Comparison of ENCODE assay signal across 8 cellular contexts in genomic region chr6:44221961-44222335, GRCh38. TPM values are rescaled to one million over a fixed set of nuclear protein-coding genes. Genes with fewer than 3 reads are reported as not detected.
DNase-seq lines count a peak whose midpoint lies in the region; ATAC-seq, FAIRE-seq and TF ChIP-seq lines count a peak whose summit lies in the region.

No MANE protein-coding gene starts in this region.

- WGBS in ovary, 3 donors: 73 to 89% (median 78%) methylated on average over 2 of the region's 2 CpGs

- no peak for ATAC-seq in HG02885 (IDR thresholded peaks at IDR 0.05; ENCODE audit: poor library complexity, unreplicated experiment)

- H3K4me3 ChIP-seq in BLaER1: no peak overlapping the region
- H3K4me3 ChIP-seq in MM.1S (ENCODE audit: low read length): no peak overlapping the region
- peak overlapping the region in 8 of 59 donors; percentile 2 to 81 (median 18) for H3K4me3 ChIP-seq in dorsolateral prefrontal cortex
- no peak overlapping the region for H3K4me3 ChIP-seq in ovary

- H3K79me2 ChIP-seq in MM.1S (ENCODE audit: low read length): peaks cover 37% of the 10 kb centered on the region

- peaks cover 28% of the 10 kb centered on the region for H3F3A ChIP-seq in MM.1S (ENCODE audit: insufficient read depth, low read length)

- intact Hi-C loops in dorsolateral prefrontal cortex (cut with DNase I): loop anchor here in 1 of 2 donors (1.0 to 10.0 kb wide), 2 partner anchors 50 to 447 kb away; partner anchors contain the start of gene VEGFA
- intact Hi-C loops in ovary (cut with DNase I): loop anchor here in 1 of 4 donors (2.0 kb wide), 1 partner anchor 15 kb away; no protein-coding TSS in a partner anchor

- TF ChIP-seq POLR2A in ovary (IDR thresholded peaks at IDR 0.05): no peak
- no peak for TF ChIP-seq POLR2A in H54 (IDR thresholded peaks at IDR 0.05; ENCODE audit: low read depth, low read length)

- FAIRE-seq in H54 (lab: Jason Lieb, UNC): no peak

- H3K27ac ChIP-seq in BLaER1: no peak overlapping the region
- H3K27ac ChIP-seq in MM.1S (ENCODE audit: low read length): no peak overlapping the region
- H3K27ac ChIP-seq in dorsolateral prefrontal cortex: peak overlapping the region in 54 of 59 donors; percentile 29 to 97 (median 74)
- peak overlapping the region; percentile 60 to 72 for H3K27ac ChIP-seq in ovary

- H2AFZ ChIP-seq in MM.1S (ENCODE audit: low read length): no peak overlapping the region

- H4K20me1 ChIP-seq in BLaER1 (peaks cover 27% of the 10 kb centered on the region), MM.1S (ENCODE audit: insufficient read depth, low read length) (no peaks in the 10 kb centered on the region)

- H3K4me1 ChIP-seq in BLaER1 (peaks cover 79% of the 10 kb centered on the region), MM.1S (ENCODE audit: low read length) (peaks cover 36% of the 10 kb centered on the region), ovary (ENCODE audit: insufficient read depth) (peaks cover 34% of the 10 kb centered on the region)

- TF ChIP-seq CTCF in MM.1S (IDR thresholded peaks at IDR 0.05; ENCODE audit: low read length) (no peak), dorsolateral prefrontal cortex (IDR thresholded peaks at IDR 0.05 in 54 of 56, conservative IDR thresholded peaks at IDR 0.05 in 2 of 56; ENCODE audit: low read depth in 1 of 56, partially characterized antibody in 56 of 56) (no peak), ovary (IDR thresholded peaks at IDR 0.05) (no peak)

- no peak for DNase-seq in MM.1S
- no peak for DNase-seq in dorsolateral prefrontal cortex
- no peak for DNase-seq in ovary
- no peak for DNase-seq in NCI-H1436 (lab: John Stamatoyannopoulos, UW)
- no peak for DNase-seq in H54 (ENCODE audit: insufficient read length, low spot score)
- no peak for DNase-seq in GDM1 (lab: John Stamatoyannopoulos, UW)

- no peaks in the 10 kb centered on the region for H3K9me3 ChIP-seq in BLaER1
- no peaks in the 10 kb centered on the region for H3K9me3 ChIP-seq in MM.1S (replicated peaks; ENCODE audit: insufficient read depth, low read length)
- H3K9me3 ChIP-seq in ovary: no peaks in the 10 kb centered on the region

- no peak for TF ChIP-seq EP300 in ovary (IDR thresholded peaks at IDR 0.05)

- peak overlapping the region; percentile 54 for H3K4me2 ChIP-seq in BLaER1
- peak overlapping the region; percentile 21; the same call in 1 of the 2 replicates for H3K4me2 ChIP-seq in MM.1S (ENCODE audit: low read depth, low read length)

- H3K27me3 ChIP-seq in BLaER1 (no peaks in the 10 kb centered on the region), MM.1S (replicated peaks; ENCODE audit: insufficient read depth, low read length) (no peaks in the 10 kb centered on the region), dorsolateral prefrontal cortex (no peaks in the 10 kb centered on the region), ovary (no peaks in the 10 kb centered on the region)

- no peak overlapping the region for H3K9ac ChIP-seq in BLaER1
- H3K9ac ChIP-seq in MM.1S (ENCODE audit: low read length): no peak overlapping the region

- no peaks in the 10 kb centered on the region for H3K9me2 ChIP-seq in MM.1S (replicated peaks; ENCODE audit: insufficient read depth, low read length)

- H3K36me3 ChIP-seq in BLaER1: no peaks in the 10 kb centered on the region
- H3K36me3 ChIP-seq in MM.1S (replicated peaks; ENCODE audit: insufficient read depth, low read length): no peaks in the 10 kb centered on the region
- no peaks in the 10 kb centered on the region for H3K36me3 ChIP-seq in ovary

RNA-seq across cellular contexts. Expression of gene SLC29A1, which starts 1.4 kb away (rescaled TPM):
- total RNA-seq in dorsolateral prefrontal cortex: 10 to 100 TPM; 22.4 to 79.8 (median 47.2) TPM
- total RNA-seq in ovary: 10 to 100 TPM; 11.2 to 35.4 (median 30.2) TPM
- 10 to 100 TPM; 24.8 to 54.0 TPM for polyA plus RNA-seq in ovary

RNA-seq across cellular contexts. Expression of gene MYMX, which starts 5.2 kb away (rescaled TPM):
- total RNA-seq in dorsolateral prefrontal cortex (not detected), ovary (under 1 TPM in 2 of 7 donors, not detected in 5; 0.43 to 0.50 TPM)
- polyA plus RNA-seq in ovary: under 1 TPM; 0.40 to 0.42 TPM

RNA-seq across cellular contexts. Expression of gene HSP90AB1, which starts 25.0 kb away (rescaled TPM):
- total RNA-seq in dorsolateral prefrontal cortex (1,000 to 10,000 TPM in 53 of 120 experiments, 100 to 1,000 TPM in 67; 482 to 1,543 (median 963) TPM), ovary (1,000 to 10,000 TPM in 6 of 7 donors, 100 to 1,000 TPM in 1; 820 to 1,796 (median 1,051) TPM)
- 1,000 to 10,000 TPM in 1 of 2 donors, 100 to 1,000 TPM in 1; 972 to 1,905 TPM for polyA plus RNA-seq in ovary

RNA-seq across cellular contexts. Expression of gene SLC35B2, which starts 35.4 kb away (rescaled TPM):
- total RNA-seq in dorsolateral prefrontal cortex (10 to 100 TPM in 119 of 120 experiments, 1 to 10 TPM in 1; 9.6 to 55.6 (median 23.9) TPM), ovary (10 to 100 TPM; 19.7 to 41.0 (median 29.7) TPM)
- polyA plus RNA-seq in ovary: 10 to 100 TPM; 21.0 to 23.9 TPM

RNA-seq across cellular contexts. Expression of gene NFKBIE, which starts 43.4 kb away (rescaled TPM):
- total RNA-seq in dorsolateral prefrontal cortex: 10 to 100 TPM in 13 of 120 experiments, 1 to 10 TPM in 107; 2.9 to 14.4 (median 7.5) TPM
- total RNA-seq in ovary: 10 to 100 TPM in 2 of 7 donors, 1 to 10 TPM in 5; 2.8 to 93.6 (median 4.9) TPM
- polyA plus RNA-seq in ovary: 1 to 10 TPM; 2.7 to 6.8 TPM

Comparison
In these comparisons a context has a peak if more than half of its experiments do, and no peak if none do; other contexts are left out.
1. H3K27ac ChIP-seq: peak in dorsolateral prefrontal cortex (54 of 59) and ovary (2 of 2); none in BLaER1 (single experiment) and MM.1S (single experiment).